ENCODE assay signal across 8 cellular contexts in the genomic region with DNA sequence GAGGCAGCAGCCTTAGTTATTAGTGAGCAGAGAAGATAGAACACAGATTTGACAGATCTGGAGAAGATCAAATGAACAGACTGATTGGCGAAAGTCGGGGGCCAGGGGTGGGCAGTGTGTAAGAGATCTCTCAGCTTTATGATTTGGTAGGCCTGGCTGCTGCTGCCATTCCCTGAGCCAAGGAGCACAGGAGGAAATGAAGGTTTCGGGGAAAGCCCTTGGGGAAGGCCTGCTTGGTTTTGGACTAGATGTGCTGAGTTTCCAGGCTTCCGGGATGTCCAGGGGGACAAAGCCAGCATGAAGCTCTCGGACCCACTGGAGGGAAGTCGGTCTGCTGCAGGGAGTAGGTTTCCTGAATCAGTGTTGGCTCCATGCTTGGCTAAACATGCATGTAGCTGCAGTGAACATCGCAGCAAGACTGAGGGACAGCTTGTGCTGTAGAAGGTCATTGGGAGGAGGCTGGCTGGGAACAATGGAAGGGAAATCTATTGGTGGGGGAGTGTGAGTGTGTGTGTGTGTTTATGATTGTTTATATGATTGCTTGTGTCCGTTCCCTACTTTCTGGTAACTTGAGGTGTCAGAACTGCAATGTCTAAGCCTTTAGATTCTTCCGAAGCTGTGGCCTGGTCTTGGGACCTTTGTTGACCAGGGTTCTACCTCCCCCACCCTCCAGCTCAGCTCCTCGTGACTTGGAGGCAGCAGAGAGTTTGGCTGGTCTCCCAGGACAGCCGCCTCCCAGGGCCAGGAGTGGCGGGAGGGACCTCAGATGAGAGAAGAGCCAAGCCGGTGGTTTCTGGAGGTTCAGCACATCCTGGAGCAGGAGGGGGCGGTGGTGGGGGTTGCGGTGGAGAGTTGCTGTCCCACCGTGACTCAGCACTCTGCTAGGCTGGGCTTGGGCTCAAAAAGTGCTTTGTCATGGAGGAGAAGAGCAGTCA. TPM values are rescaled to one million over a fixed set of nuclear protein-coding genes. Genes with fewer than 3 reads are reported as not detected.
DNase-seq lines count a peak whose midpoint lies in the region; ATAC-seq and TF ChIP-seq lines count a peak whose summit lies in the region.

No MANE protein-coding gene starts in this region.

- H3K4me3 ChIP-seq in MM.1S (ENCODE audit: low read length), result no peak overlapping the region
- no peak overlapping the region for H3K4me3 ChIP-seq in SK-N-SH (ENCODE audit: low read depth in 2 of 2, low read length in 1 of 2)
- peak overlapping the region; percentile 20 for H3K4me3 ChIP-seq in iPS-15b (ENCODE audit: low read depth, low read length)

- H3K36me3 Mint-ChIP-seq in MCF 10A (ENCODE audit: insufficient read depth, unreplicated experiment), result peaks cover 19% of the 10 kb centered on the region

- no peaks in the 10 kb centered on the region for H3K9me3 ChIP-seq in MM.1S (replicated peaks; ENCODE audit: insufficient read depth, low read length)
- H3K9me3 ChIP-seq in SK-N-SH, result no peaks in the 10 kb centered on the region
- no peaks in the 10 kb centered on the region for H3K9me3 ChIP-seq in iPS-15b (ENCODE audit: control insufficient read depth, insufficient read depth, low read length)

- peaks cover 11% of the 10 kb centered on the region for H3K4me1 ChIP-seq in MM.1S (ENCODE audit: low read length)
- H3K4me1 ChIP-seq in SK-N-SH (ENCODE audit: control insufficient read depth in 1 of 2, insufficient read depth in 2 of 2, low read depth in 1 of 2, low read length in 1 of 2), result peaks cover 35 to 50% of the 10 kb centered on the region in 2 experiments
- H3K4me1 ChIP-seq in iPS-15b (ENCODE audit: control insufficient read depth, insufficient read depth, low read length), result peaks cover 22% of the 10 kb centered on the region

- H3K9ac ChIP-seq in MM.1S (ENCODE audit: low read length) (no peak overlapping the region), SK-N-SH (peak overlapping the region; percentile 41; the same call in 1 of the 2 replicates), iPS-15b (ENCODE audit: low read depth, low read length) (peak overlapping the region; percentile 42)

- H3F3A ChIP-seq in MM.1S (ENCODE audit: insufficient read depth, low read length), result no peaks in the 10 kb centered on the region
- peaks cover 42% of the 10 kb centered on the region for H3F3A ChIP-seq in SK-N-SH (replicated peaks; ENCODE audit: insufficient read depth)

- ATAC-seq in sciatic nerve (peak; percentile 86), HG02885 (IDR thresholded peaks at IDR 0.05; ENCODE audit: poor library complexity, unreplicated experiment) (no peak)

- TF ChIP-seq EP300 in SK-N-SH (IDR thresholded peaks at IDR 0.05; ENCODE audit: borderline replicate concordance in 1 of 2, low read depth in 1 of 2, low read length in 1 of 2), result peak; percentile 64 to 98

- no peak overlapping the region for H3K27ac ChIP-seq in MM.1S (ENCODE audit: low read length)
- peak overlapping the region; percentile 93 to 97 for H3K27ac ChIP-seq in SK-N-SH (ENCODE audit: low read depth in 2 of 2, low read length in 1 of 2)

- H3K9me2 ChIP-seq in MM.1S (replicated peaks; ENCODE audit: insufficient read depth, low read length), result no peaks in the 10 kb centered on the region
- H3K9me2 ChIP-seq in SK-N-SH, result no peaks in the 10 kb centered on the region

- peak; percentile 12 for DNase-seq in NCI-H146 (lab: John Stamatoyannopoulos, UW)
- no peak for DNase-seq in NCI-H146 treated with DMSO at 0.1 percent for 48 hours (lab: John Stamatoyannopoulos, UW; ENCODE audit: unreplicated experiment)
- DNase-seq in MM.1S, result peak; percentile 21
- peak; percentile 52 for DNase-seq in SK-N-SH
- DNase-seq in MCF 10A (ENCODE audit: unreplicated experiment), result peak; percentile 98
- DNase-seq in sciatic nerve (ENCODE audit: low spot score), result peak; percentile 98

- H4K20me1 ChIP-seq in MM.1S (ENCODE audit: insufficient read depth, low read length), result no peaks in the 10 kb centered on the region
- peaks cover 8% of the 10 kb centered on the region for H4K20me1 ChIP-seq in SK-N-SH (ENCODE audit: insufficient read depth)

- intact Hi-C loops in MCF 10A (cut with micrococcal nuclease), result loop anchor here (1.0 to 2.0 kb wide), 2 partner anchors 41 to 54 kb away; no protein-coding TSS in a partner anchor
- intact Hi-C loops in sciatic nerve (cut with DNase I), result no loop called here

- 41% methylated on average over 10 of the region's 16 CpGs for WGBS in SK-N-SH (ENCODE audit: low lambda C conversion rate)

- peak overlapping the region; percentile 97 for H3K27ac Mint-ChIP-seq in MCF 10A (ENCODE audit: low read depth, unreplicated experiment)

- no peak overlapping the region for H2AFZ ChIP-seq in MM.1S (ENCODE audit: low read length)
- H2AFZ ChIP-seq in SK-N-SH (ENCODE audit: low read depth), result peak overlapping the region; percentile 53; the same call in 1 of the 2 replicates

- no peaks in the 10 kb centered on the region for H3K36me3 ChIP-seq in MM.1S (replicated peaks; ENCODE audit: insufficient read depth, low read length)
- peaks cover 0 to 2% of the 10 kb centered on the region in 2 experiments for H3K36me3 ChIP-seq in SK-N-SH (replicated peaks in 1 of 2; ENCODE audit: control insufficient read depth in 1 of 2, insufficient read depth in 2 of 2, low read length in 1 of 2)
- peaks cover 4% of the 10 kb centered on the region for H3K36me3 ChIP-seq in iPS-15b (ENCODE audit: control insufficient read depth, insufficient read depth, low read length)

- TF ChIP-seq CTCF in MM.1S (IDR thresholded peaks at IDR 0.05; ENCODE audit: low read length), result no peak
- no peak for TF ChIP-seq CTCF in SK-N-SH (IDR thresholded peaks at IDR 0.05)
- TF ChIP-seq CTCF in MCF 10A (IDR thresholded peaks at IDR 0.05; ENCODE audit: unreplicated experiment), result no peak

- H3K79me2 ChIP-seq in MM.1S (ENCODE audit: low read length) (peaks cover 5% of the 10 kb centered on the region), SK-N-SH (ENCODE audit: insufficient read depth) (peaks cover 20% of the 10 kb centered on the region)

- peak overlapping the region; percentile 57 for H3K4me3 Mint-ChIP-seq in MCF 10A (ENCODE audit: unreplicated experiment)

- BruUV-seq in MCF 10A (replicated peaks; lab: Mats Ljungman, UMichigan), result no TSS peak

- TF ChIP-seq RAD21 in SK-N-SH (IDR thresholded peaks at IDR 0.05; ENCODE audit: low read length), result no peak

- no peaks in the 10 kb centered on the region for H3K27me3 Mint-ChIP-seq in MCF 10A (ENCODE audit: insufficient read depth, unreplicated experiment)

- POLR2A ChIA-PET in SK-N-SH (lab: Yijun Ruan, JAX) (no interaction called here), MCF 10A (lab: Yijun Ruan, JAX) (interaction anchor here (0.5 to 27.4 kb wide), 17 partner anchors 10 to 1066 kb away, joined by 3 to 1703 read pairs (median 5); a partner anchor contains a TSS)

- CTCF ChIA-PET in SK-N-SH (lab: Yijun Ruan, JAX), result interaction anchor here (1.0 to 6.9 kb wide), 5 partner anchors 24 to 110 kb away, joined by 3 to 52 read pairs (median 20); no protein-coding TSS in a partner anchor
- CTCF ChIA-PET in MCF 10A (lab: Yijun Ruan, JAX), result interaction anchor here (0.6 to 2.8 kb wide), 8 partner anchors 23 to 686 kb away, joined by 3 to 13 read pairs (median 4); no protein-coding TSS in a partner anchor

- H3K4me2 ChIP-seq in MM.1S (ENCODE audit: low read depth, low read length) (no peak overlapping the region), SK-N-SH (peak overlapping the region; percentile 50; the same call in 1 of the 2 replicates)

- no peaks in the 10 kb centered on the region for H3K9me3 Mint-ChIP-seq in MCF 10A (ENCODE audit: unreplicated experiment)

- H3K4me1 Mint-ChIP-seq in MCF 10A (ENCODE audit: insufficient read depth, unreplicated experiment), result peaks cover 64% of the 10 kb centered on the region

- H3K27me3 ChIP-seq in MM.1S (replicated peaks; ENCODE audit: insufficient read depth, low read length), result no peaks in the 10 kb centered on the region
- no peaks in the 10 kb centered on the region for H3K27me3 ChIP-seq in SK-N-SH (ENCODE audit: insufficient read depth)
- H3K27me3 ChIP-seq in iPS-15b (ENCODE audit: control insufficient read depth, insufficient read depth, low read length), result no peaks in the 10 kb centered on the region

TF ChIP-seq in SK-N-SH, 30 proteins besides CTCF, POLR2A, EP300 and RAD21 (continues in another document):
- TF ChIP-seq RXRA (IDR thresholded peaks at IDR 0.05; ENCODE audit: borderline replicate concordance, low read depth) (peak; percentile 39; the same call in 1 of the 2 replicates), JUND (IDR thresholded peaks at IDR 0.05) (peak; percentile 71), FOSL2 (IDR thresholded peaks at IDR 0.05; ENCODE audit: borderline replicate concordance, low read depth) (peak; percentile 53; the same call in 1 of the 2 replicates), SMC3 (IDR thresholded peaks at IDR 0.05; ENCODE audit: low read depth, low read length) (no peak), YY1 (IDR thresholded peaks at IDR 0.05; ENCODE audit: low read depth) (no peak), RCOR1 (IDR thresholded peaks at IDR 0.05; ENCODE audit: low read length) (no peak), MEF2A (IDR thresholded peaks at IDR 0.05; ENCODE audit: borderline replicate concordance, low read depth) (no peak)
- TF ChIP-seq, protein P1, sequence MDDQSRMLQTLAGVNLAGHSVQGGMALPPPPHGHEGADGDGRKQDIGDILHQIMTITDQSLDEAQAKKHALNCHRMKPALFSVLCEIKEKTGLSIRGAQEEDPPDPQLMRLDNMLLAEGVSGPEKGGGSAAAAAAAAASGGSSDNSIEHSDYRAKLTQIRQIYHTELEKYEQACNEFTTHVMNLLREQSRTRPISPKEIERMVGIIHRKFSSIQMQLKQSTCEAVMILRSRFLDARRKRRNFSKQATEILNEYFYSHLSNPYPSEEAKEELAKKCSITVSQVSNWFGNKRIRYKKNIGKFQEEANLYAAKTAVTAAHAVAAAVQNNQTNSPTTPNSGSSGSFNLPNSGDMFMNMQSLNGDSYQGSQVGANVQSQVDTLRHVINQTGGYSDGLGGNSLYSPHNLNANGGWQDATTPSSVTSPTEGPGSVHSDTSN (IDR thresholded peaks at IDR 0.05), result peak; percentile 69
- TF ChIP-seq, protein P2, sequence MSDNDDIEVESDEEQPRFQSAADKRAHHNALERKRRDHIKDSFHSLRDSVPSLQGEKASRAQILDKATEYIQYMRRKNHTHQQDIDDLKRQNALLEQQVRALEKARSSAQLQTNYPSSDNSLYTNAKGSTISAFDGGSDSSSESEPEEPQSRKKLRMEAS (IDR thresholded peaks at IDR 0.05; ENCODE audit: low read depth), result peak; percentile 95

RNA-seq across cellular contexts. Expression of a gene that starts 4.0 kb away (rescaled TPM):
- 879 and 1,229 TPM in 2 replicates for polyA plus RNA-seq in SK-N-SH (2012; rRNA removed)
- polyA plus RNA-seq in SK-N-SH (2012; cell fraction: cytosol; rRNA removed), result 2,322 and 2,767 TPM in 2 replicates
- 269 and 354 TPM in 2 replicates for polyA plus RNA-seq in SK-N-SH (2012; cell fraction: nucleus; rRNA removed)
- total RNA-seq in MCF 10A (2022) (8,367 and 15,492 TPM in 2 replicates), sciatic nerve (4,297 TPM)

RNA-seq across cellular contexts. Expression of a gene that starts 21.3 kb away (rescaled TPM):
- 0.30 and 0.47 TPM in 2 replicates for polyA plus RNA-seq in SK-N-SH (2012; rRNA removed)
- polyA plus RNA-seq in SK-N-SH (2012; cell fraction: cytosol; rRNA removed), result 0.12 and 0.13 TPM in 2 replicates
- 2.0 and 2.8 TPM in 2 replicates for polyA plus RNA-seq in SK-N-SH (2012; cell fraction: nucleus; rRNA removed)
- total RNA-seq in MCF 10A (2022) (2.5 and 3.2 TPM in 2 replicates), sciatic nerve (31.3 TPM)

RNA-seq across cellular contexts. Expression of a gene that starts 54.1 kb away (rescaled TPM):
- 9.8 and 10.2 TPM in 2 replicates for polyA plus RNA-seq in SK-N-SH (2012; rRNA removed)
- 4.8 and 7.2 TPM in 2 replicates for polyA plus RNA-seq in SK-N-SH (2012; cell fraction: cytosol; rRNA removed)
- polyA plus RNA-seq in SK-N-SH (2012; cell fraction: nucleus; rRNA removed), result 14.6 and 16.0 TPM in 2 replicates
- total RNA-seq in MCF 10A (2022) (2.3 and 4.5 TPM in 2 replicates), sciatic nerve (70.5 TPM)

Comparison
In these comparisons a context has a peak if more than half of its experiments do, and no peak if none do; other contexts are left out.
1. RNA of a gene that starts 54.1 kb away (total RNA-seq): 70.5 TPM in sciatic nerve (single experiment); 2.3 to 4.5 TPM in MCF 10A; every median in the first group is over 10 times any median in the second.